ENCODE assay signal across 8 cellular contexts in genomic region chr2:69013123-69013836, GRCh38.
DNase-seq lines count a peak whose midpoint lies in the region; ATAC-seq and TF ChIP-seq lines count a peak whose summit lies in the region.

Gene ANTXR1 (plus strand): TSS chr2:69013179. CDS start chr2:69013500, 321 bp downstream.

- H3K4me1 Mint-ChIP-seq in activated naive CD8-positive, alpha-beta T cell (ENCODE audit: low read depth), result peaks cover 12% of the 10 kb centered on the region

- intact Hi-C loops in head of caudate nucleus (cut with DNase I), result loop anchor here (10.0 kb wide), 1 partner anchor 292 kb away; no protein-coding TSS in a partner anchor

- DNase-seq in stimulated activated CD4-positive, alpha-beta T cell treated with anti-CD3 and anti-CD28 coated beads, Interleukin-2, amount 100 ng/mL, for 24 hours, result peak; percentile 20 to 26
- no peak for DNase-seq in stimulated activated CD4-positive, alpha-beta T cell treated with anti-CD3 and anti-CD28 coated beads, Interleukin-2, amount 100 ng/mL, for 48 hours
- DNase-seq in NCI-H345 (lab: John Stamatoyannopoulos, UW), result peak; percentile 59
- DNase-seq in head of caudate nucleus, result peak in 41 of 42 donors; percentile 14 to 78 (median 58)

- H3K27me3 ChIP-seq in neutrophil, result peaks cover 83% of the 10 kb centered on the region

- H3K36me3 ChIP-seq in neutrophil, result no peaks in the 10 kb centered on the region

- TF ChIP-seq CTCF in neutrophil (IDR thresholded peaks at IDR 0.05), result no peak

- H3K4me3 ChIP-seq in neutrophil (ENCODE audit: low read depth in 1 of 2, low read length in 1 of 2), result peak within 1 kb of the TSS; percentile 28 to 44

- H3K27ac ChIP-seq in neutrophil, result no peak within 1 kb of the TSS

- peaks cover 32% of the 10 kb centered on the region for H3K27me3 Mint-ChIP-seq in activated naive CD8-positive, alpha-beta T cell

- no peaks in the 10 kb centered on the region for H3K9me3 ChIP-seq in neutrophil

- no peak within 1 kb of the TSS for H3K27ac Mint-ChIP-seq in activated naive CD8-positive, alpha-beta T cell

- ATAC-seq in HG03196 (IDR thresholded peaks at IDR 0.05; ENCODE audit: unreplicated experiment) (no peak), GM21515 (IDR thresholded peaks at IDR 0.05; ENCODE audit: unreplicated experiment) (no peak)

- H3K36me3 Mint-ChIP-seq in activated naive CD8-positive, alpha-beta T cell, result no peaks in the 10 kb centered on the region

- no peaks in the 10 kb centered on the region for H3K9me3 Mint-ChIP-seq in activated naive CD8-positive, alpha-beta T cell (ENCODE audit: low read depth)

- peak within 1 kb of the TSS; percentile 87 for H3K4me3 Mint-ChIP-seq in activated naive CD8-positive, alpha-beta T cell

- peaks cover 13 to 15% of the 10 kb centered on the region in 2 experiments for H3K4me1 ChIP-seq in neutrophil (ENCODE audit: control insufficient read depth in 1 of 2, insufficient read depth in 1 of 2, low read depth in 1 of 2, low read length in 1 of 2)

Comparison
In these comparisons a context has a peak if more than half of its experiments do, and no peak if none do; other contexts are left out.
1. DNase-seq: peak in stimulated activated CD4-positive, alpha-beta T cell treated with anti-CD3 and anti-CD28 coated beads, Interleukin-2, amount 100 ng/mL, for 24 hours (2 of 2), NCI-H345 (single experiment) and head of caudate nucleus (41 of 42); none in stimulated activated CD4-positive, alpha-beta T cell treated with anti-CD3 and anti-CD28 coated beads, Interleukin-2, amount 100 ng/mL, for 48 hours (0 of 2).